28 cellular contexts compared by ENCODE assay signal in genomic region chr15:88568589-88568988, GRCh38. TPM values are rescaled to one million over a fixed set of nuclear protein-coding genes. Genes with fewer than 3 reads are reported as not detected.
DNase-seq lines count a peak whose midpoint lies in the region; ATAC-seq, FAIRE-seq and TF ChIP-seq lines count a peak whose summit lies in the region.
"Had no signal": no experiment of that assay in that cellular context is flagged by ENCODE, and none has a peak within 500 bp of the region (broad histone marks: within the 10 kb centered on the region; RNA-seq: fewer than 3 reads in every experiment).

No MANE protein-coding gene starts in this region.

- H3K9me3 Mint-ChIP-seq in HFFc6, result no peaks in the 10 kb centered on the region
- H3K9me3 Mint-ChIP-seq: CD4-positive, alpha-beta T cell had no signal

- no peak for TF ChIP-seq CTCF in HFFc6 (IDR thresholded peaks at IDR 0.05)
- TF ChIP-seq CTCF in D721Med (IDR thresholded peaks at IDR 0.05; ENCODE audit: insufficient read depth, missing control alignments), result no peak

- DNase-seq in AG20443 (ENCODE audit: low spot score) (peak; percentile 54), HFFc6 (peak; percentile 16), fibroblast of gingiva (ENCODE audit: low read depth) (peak; percentile 42), stromal cell of bone marrow (ENCODE audit: low read depth) (peak; percentile 20), MV-4-11 (lab: John Stamatoyannopoulos, UW) (no peak), D721Med (ENCODE audit: insufficient read length, low spot score) (no peak)
- DNase-seq: 8988T; ACHN; AML-193; CD4-positive, alpha-beta T cell; COR-L47; EL; GDM1; H7; KBM-7; MG63; NCI-H1048; NCI-H1417; NCI-H1694; NCI-H2081; NCI-H2227 treated with DMSO at 0.1 percent for 48 hours; NCI-H526 treated with DMSO at 0.1 percent for 48 hours; PC-9; Right ventricle myocardium superior had no signal

- H3K4me3 Mint-ChIP-seq in HFFc6, result no peak overlapping the region
- H3K4me3 Mint-ChIP-seq: CD4-positive, alpha-beta T cell had no signal

- H3K27ac Mint-ChIP-seq in HFFc6, result no peak overlapping the region
- H3K27ac Mint-ChIP-seq: CD4-positive, alpha-beta T cell had no signal

- no peaks in the 10 kb centered on the region for H3K36me3 Mint-ChIP-seq in HFFc6 (ENCODE audit: low read depth)

- peaks cover 13% of the 10 kb centered on the region for H3K27me3 Mint-ChIP-seq in HFFc6 (ENCODE audit: insufficient read depth)

- no peak for ATAC-seq in GM19455 (IDR thresholded peaks at IDR 0.05; ENCODE audit: unreplicated experiment)

- no peak for FAIRE-seq in D721Med (lab: Jason Lieb, UNC)
- FAIRE-seq: GM12892, GM19239, HTR-8/SVneo had no signal

- peaks cover 10% of the 10 kb centered on the region; the same call in 1 of the 2 replicates for H3K4me1 Mint-ChIP-seq in HFFc6 (ENCODE audit: low read depth)

RNA-seq across cellular contexts. Expression of gene DET1, which starts 22.1 kb away (rescaled TPM):
- total RNA-seq in HFFc6 (2021; fragmentation: NEBNext Ultra II Directional; extraction: Animal tissue kit (Norgen Biotek cat#: 25700)), result 1 to 10 TPM; 4.9 to 7.1 (median 6.2) TPM

RNA-seq across cellular contexts. Expression of gene AEN, which starts 52.6 kb away (rescaled TPM):
- total RNA-seq in HFFc6 (2021; fragmentation: NEBNext Ultra II Directional; extraction: Animal tissue kit (Norgen Biotek cat#: 25700)), result 10 to 100 TPM; 65.4 to 73.4 (median 67.8) TPM

Comparison
In these comparisons a context has a peak if more than half of its experiments do, and no peak if none do; other contexts are left out.
1. DNase-seq: peak in AG20443 (single experiment), HFFc6 (single experiment), fibroblast of gingiva (single experiment) and stromal cell of bone marrow (single experiment); none in MV-4-11 (single experiment) and D721Med (single experiment).